19 cellular contexts compared by ENCODE assay signal in the genomic region with DNA sequence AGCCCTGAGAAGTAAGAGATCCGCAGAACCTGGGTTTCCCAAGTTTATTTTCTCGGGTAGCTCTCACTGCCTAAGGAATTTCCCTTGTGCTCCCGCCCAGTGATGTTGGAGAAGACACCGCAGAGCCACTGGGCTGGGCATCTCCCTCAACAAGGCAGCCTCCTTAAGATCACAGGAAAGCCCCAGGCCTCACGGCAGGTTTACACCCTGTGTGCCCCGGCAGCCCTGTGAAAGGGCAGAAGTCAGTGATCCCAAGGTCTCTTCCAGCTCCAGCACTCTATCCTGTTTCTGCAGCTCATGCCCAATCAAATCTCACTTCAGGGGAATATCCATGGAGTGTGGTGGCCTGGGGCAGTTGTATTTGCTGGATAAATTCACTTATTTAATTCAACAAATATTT.
"Had no signal": no experiment of that assay in that cellular context is flagged by ENCODE, and none has a peak within 500 bp of the region (broad histone marks: within the 10 kb centered on the region; RNA-seq: fewer than 3 reads in every experiment).

No MANE protein-coding gene starts in this region.

- H3K4me3 ChIP-seq: lower lobe of right lung, prostate gland, right atrium auricular region, sigmoid colon, spleen, transverse colon, upper lobe of right lung, uterus had no signal

- FAIRE-seq: frontal cortex, kidney had no signal

- ATAC-seq: effector memory CD8-positive, alpha-beta T cell; left lobe of liver; lower lobe of right lung; natural killer cell; stimulated activated memory B cell treated with anti-CD40 and anti-IgM and Interleukin-4, amounts not matched to agents 10 μg/mL and 1 μg/mL and 100 μg/mL, for 72 hours; stimulated activated naive CD8-positive, alpha-beta T cell treated with anti-CD3 and anti-CD28 coated beads, Interleukin-15, Interleukin-2, amounts not matched to agents 100 U/mL and 50 U/mL, for 24 hours; upper lobe of right lung had no signal

- H3K27ac ChIP-seq: lower lobe of right lung, prostate gland, right atrium auricular region, sigmoid colon, spleen, transverse colon, upper lobe of right lung, uterus had no signal

- H3K4me1 ChIP-seq: prostate gland had no signal

- DNase-seq: cerebellar nuclear complex; cortex of kidney; effector memory CD8-positive, alpha-beta T cell; kidney; lower lobe of right lung; natural killer cell; nucleus accumbens; sigmoid colon; spleen; stimulated activated CD4-positive, alpha-beta T cell treated with anti-CD3 and anti-CD28 coated beads, Interleukin-4, amount 100 ng/mL, for 4 hours; stimulated activated naive CD8-positive, alpha-beta T cell treated with anti-CD3 and anti-CD28 coated beads, Interleukin-15, Interleukin-2, amounts not matched to agents 100 U/mL and 50 U/mL, for 24 hours; transverse colon; upper lobe of right lung; uterus had no signal

- H3K9me3 ChIP-seq: lower lobe of right lung, prostate gland, right atrium auricular region, sigmoid colon, spleen, transverse colon, upper lobe of right lung, uterus had no signal

- H3K36me3 ChIP-seq: lower lobe of right lung, prostate gland, right atrium auricular region, sigmoid colon, spleen, transverse colon, upper lobe of right lung, uterus had no signal

- H3K27me3 ChIP-seq: right atrium auricular region, sigmoid colon, transverse colon, upper lobe of right lung, uterus had no signal
